In genomic region chr16:74035816-74036215, GRCh38 we compare ENCODE assay signal across 10 cellular contexts.
A peak's percentile ranks its signal among the peaks of the same experiment; 100 is the strongest.
DNase-seq lines count a peak whose midpoint lies in the region; ATAC-seq, FAIRE-seq and TF ChIP-seq lines count a peak whose summit lies in the region.
"Had no signal": no experiment of that assay in that cellular context is flagged by ENCODE, and none has a peak within 500 bp of the region (broad histone marks: within the 10 kb centered on the region; RNA-seq: fewer than 3 reads in every experiment).

No MANE protein-coding gene starts in this region.

- CTCF ChIA-PET in activated CD4-positive, alpha-beta T cell treated with anti-CD3 and anti-CD28 coated beads for 36 hours (lab: Charles Lee): interaction anchor here (1.4 kb wide), 1 partner anchor 10 kb away, joined by 5 read pairs; no protein-coding TSS in a partner anchor

- H3K4me3 Mint-ChIP-seq in activated naive CD8-positive, alpha-beta T cell treated with anti-CD3 and anti-CD28 coated beads for 36 hours: no peak overlapping the region
- no peak overlapping the region for H3K4me3 Mint-ChIP-seq in activated CD4-positive, alpha-beta T cell treated with anti-CD3 and anti-CD28 coated beads for 36 hours

- ATAC-seq in activated CD4-positive, alpha-beta T cell treated with anti-CD3 and anti-CD28 coated beads for 36 hours: no peak

- no peak for TF ChIP-seq POLR2A in lower leg skin (IDR thresholded peaks at IDR 0.05)

- no peaks in the 10 kb centered on the region for H3K9me3 Mint-ChIP-seq in activated naive CD8-positive, alpha-beta T cell treated with anti-CD3 and anti-CD28 coated beads for 36 hours
- no peaks in the 10 kb centered on the region for H3K9me3 Mint-ChIP-seq in activated CD4-positive, alpha-beta T cell treated with anti-CD3 and anti-CD28 coated beads for 36 hours (ENCODE audit: low read depth)

- H3K4me3 ChIP-seq in AG10803 (ENCODE audit: low read length): no peak overlapping the region
- no peak overlapping the region for H3K4me3 ChIP-seq in fibroblast of pulmonary artery (replicated peaks; ENCODE audit: low read depth, low read length)
- no peak overlapping the region for H3K4me3 ChIP-seq in lower leg skin (ENCODE audit: low read depth, poor library complexity, severe bottlenecking)
- H3K4me3 ChIP-seq: SJSA1 had no signal

- POLR2A ChIA-PET in activated CD4-positive, alpha-beta T cell treated with anti-CD3 and anti-CD28 coated beads for 36 hours (lab: Charles Lee): no interaction called here

- intact Hi-C loops in activated CD4-positive, alpha-beta T cell treated with anti-CD3 and anti-CD28 coated beads for 36 hours (cut with DNase I, micrococcal nuclease): no loop called here
- intact Hi-C loops in lower leg skin (cut with DNase I; ENCODE audit: low total_unique reads): no loop called here

- WGBS in lower leg skin, 2 donors: 3 to 5% methylated on average over 1 of the region's 1 CpG

- H3K27ac Mint-ChIP-seq in activated naive CD8-positive, alpha-beta T cell treated with anti-CD3 and anti-CD28 coated beads for 36 hours: no peak overlapping the region
- no peak overlapping the region for H3K27ac Mint-ChIP-seq in activated CD4-positive, alpha-beta T cell treated with anti-CD3 and anti-CD28 coated beads for 36 hours

- no peaks in the 10 kb centered on the region for H3K4me1 Mint-ChIP-seq in activated naive CD8-positive, alpha-beta T cell treated with anti-CD3 and anti-CD28 coated beads for 36 hours
- no peaks in the 10 kb centered on the region for H3K4me1 Mint-ChIP-seq in activated CD4-positive, alpha-beta T cell treated with anti-CD3 and anti-CD28 coated beads for 36 hours

- DNase-seq in AG10803 (ENCODE audit: low read depth) (peak; percentile 2), GM18507 (ENCODE audit: extremely low spot score, insufficient read length, low read depth) (peak; percentile 1), NCI-H69 (lab: John Stamatoyannopoulos, UW) (peak; percentile 32), fibroblast of pulmonary artery (ENCODE audit: low read depth) (peak; percentile 8), lower leg skin (ENCODE audit: low spot score in 2 of 2) (no peak)
- DNase-seq in activated naive CD8-positive, alpha-beta T cell treated with anti-CD3 and anti-CD28 coated beads for 36 hours: no peak
- DNase-seq in activated CD4-positive, alpha-beta T cell treated with anti-CD3 and anti-CD28 coated beads for 36 hours: no peak
- DNase-seq in activated naive CD4-positive, alpha-beta T cell (lab: John Stamatoyannopoulos, UW): no peak
- DNase-seq: small intestine had no signal

- TF ChIP-seq CTCF in AG10803 (conservative IDR thresholded peaks at IDR 0.05; ENCODE audit: low read length) (peak; percentile 35), fibroblast of pulmonary artery (IDR thresholded peaks at IDR 0.05; ENCODE audit: low read length, missing control alignments) (peak; percentile 23), lower leg skin (IDR thresholded peaks at IDR 0.05) (no peak)

- H3K27me3 Mint-ChIP-seq in activated naive CD8-positive, alpha-beta T cell treated with anti-CD3 and anti-CD28 coated beads for 36 hours: peaks cover 23% of the 10 kb centered on the region
- peaks cover 3% of the 10 kb centered on the region for H3K27me3 Mint-ChIP-seq in activated CD4-positive, alpha-beta T cell treated with anti-CD3 and anti-CD28 coated beads for 36 hours

- H3K36me3 Mint-ChIP-seq in activated naive CD8-positive, alpha-beta T cell treated with anti-CD3 and anti-CD28 coated beads for 36 hours: no peaks in the 10 kb centered on the region
- no peaks in the 10 kb centered on the region for H3K36me3 Mint-ChIP-seq in activated CD4-positive, alpha-beta T cell treated with anti-CD3 and anti-CD28 coated beads for 36 hours (ENCODE audit: low read depth)

- FAIRE-seq in GM18507 (lab: Jason Lieb, UNC): no peak
- FAIRE-seq: small intestine had no signal

Comparison
In these comparisons a context has a peak if more than half of its experiments do, and no peak if none do; other contexts are left out.
1. DNase-seq: peak in AG10803 (single experiment), GM18507 (single experiment), NCI-H69 (single experiment) and fibroblast of pulmonary artery (single experiment); none in activated naive CD8-positive, alpha-beta T cell treated with anti-CD3 and anti-CD28 coated beads for 36 hours (single experiment), activated CD4-positive, alpha-beta T cell treated with anti-CD3 and anti-CD28 coated beads for 36 hours (single experiment), lower leg skin (0 of 2) and activated naive CD4-positive, alpha-beta T cell (0 of 4).
2. CTCF ChIP-seq: peak in AG10803 (single experiment) and fibroblast of pulmonary artery (single experiment); none in lower leg skin (0 of 3).